ENCODE assay signal across 19 cellular contexts in the genomic region with DNA sequence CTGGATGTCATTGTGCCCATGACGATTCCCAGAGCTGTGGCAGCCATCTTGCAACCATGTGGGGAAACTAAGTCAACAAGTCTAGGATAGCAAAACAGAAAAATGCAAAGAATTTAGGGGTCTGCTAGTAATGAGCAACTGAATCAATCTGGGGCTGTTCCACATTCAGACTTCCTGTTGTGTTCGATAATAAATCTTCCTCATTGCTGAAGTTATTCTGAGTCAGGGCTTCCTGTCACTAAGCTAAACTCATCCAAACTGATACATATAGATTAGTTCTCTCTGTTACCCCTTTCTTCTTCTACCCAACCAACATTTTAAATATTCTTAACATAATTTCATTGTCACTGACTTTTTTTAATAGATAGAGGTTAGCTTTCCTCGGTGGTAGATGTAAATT.
"Had no signal": no experiment of that assay in that cellular context is flagged by ENCODE, and none has a peak within 500 bp of the region (broad histone marks: within the 10 kb centered on the region; RNA-seq: fewer than 3 reads in every experiment).

No MANE protein-coding gene starts in this region.

- H3K27ac ChIP-seq: breast epithelium, esophagus muscularis mucosa, tibial artery had no signal

- ATAC-seq: activated CD8-positive, alpha-beta T cell treated with anti-CD3 and anti-CD28 coated beads for 36 hours; activated T-cell treated with anti-CD3 and anti-CD28 coated beads, Interleukin-2, amount 50 U/mL, for 72 hours; left colon; natural killer cell; right cardiac atrium; stimulated activated effector memory CD8-positive, alpha-beta T cell treated with anti-CD3 and anti-CD28 coated beads, Interleukin-12 subunit alpha, Interleukin-12 subunit beta, amount 100 ng/mL, for 72 hours had no signal

- H3K27me3 ChIP-seq: breast epithelium, dorsolateral prefrontal cortex, esophagus muscularis mucosa, tibial artery had no signal

- H3K36me3 ChIP-seq: breast epithelium, esophagus muscularis mucosa, tibial artery had no signal

- H3K9me3 ChIP-seq: breast epithelium, tibial artery had no signal

- DNase-seq: activated CD4-positive, alpha-beta T cell treated with anti-CD3 and anti-CD28 coated beads for 4 hours; activated CD8-positive, alpha-beta memory T cell treated with anti-CD3 and anti-CD28 coated beads, Interleukin-2, amount 50 U/mL, for 4 hours; activated CD8-positive, alpha-beta T cell treated with anti-CD3 and anti-CD28 coated beads for 36 hours; activated naive CD4-positive, alpha-beta T cell; activated T-cell treated with anti-CD3 and anti-CD28 coated beads, Interleukin-2, amount 50 U/mL, for 72 hours; aorta; dorsolateral prefrontal cortex; foreskin fibroblast; glutamatergic neuron; left colon; natural killer cell; nucleus accumbens; right cardiac atrium; T-helper 9 cell; tibial artery had no signal

- H3K4me3 ChIP-seq: breast epithelium, dorsolateral prefrontal cortex, esophagus muscularis mucosa, smooth muscle cell, tibial artery had no signal

- H3K4me1 ChIP-seq: breast epithelium, esophagus muscularis mucosa, tibial artery had no signal

- H3K4me2 ChIP-seq: smooth muscle cell had no signal
